Comparison of ENCODE assay signal across 12 cellular contexts in genomic region chr11:128516467-128516778, GRCh38.
DNase-seq lines count a peak whose midpoint lies in the region; ATAC-seq, FAIRE-seq and TF ChIP-seq lines count a peak whose summit lies in the region.
"Had no signal": no experiment of that assay in that cellular context is flagged by ENCODE, and none has a peak within 500 bp of the region (broad histone marks: within the 10 kb centered on the region; RNA-seq: fewer than 3 reads in every experiment).

No MANE protein-coding gene starts in this region.

- H3K4me3 ChIP-seq in GM12878 (peak overlapping the region; percentile 96), vagina (peak overlapping the region; percentile 68 to 83), smooth muscle cell (no peak overlapping the region)
- peak overlapping the region; percentile 96 for H3K4me3 ChIP-seq in naive thymus-derived CD4-positive, alpha-beta T cell (ENCODE audit: low read length)

- BruUV-seq in GM12878 (replicated peaks; lab: Mats Ljungman, UMichigan): no TSS peak

- SMC1A ChIA-PET in GM12878 (lab: Charles Lee; ENCODE audit: uncharacterized antibody, unreplicated experiment): interaction anchor here (0.8 to 9.8 kb wide), 19 partner anchors 9 to 227 kb away, joined by 3 to 154 read pairs (median 13); no protein-coding TSS in a partner anchor

- H3K4me2 ChIP-seq in GM12878 (ENCODE audit: control insufficient read depth, insufficient read depth) (peak overlapping the region; percentile 93), smooth muscle cell (no peak overlapping the region)

- peaks cover 3% of the 10 kb centered on the region; the same call in 1 of the 2 replicates for H3K4me1 ChIP-seq in GM12878 (ENCODE audit: control insufficient read depth, insufficient read depth, low read length)
- peaks cover 22 to 25% of the 10 kb centered on the region in 2 donors for H3K4me1 ChIP-seq in naive thymus-derived CD4-positive, alpha-beta T cell (ENCODE audit: control insufficient read depth in 2 of 2, insufficient read depth in 2 of 2, low read length in 2 of 2)
- H3K4me1 ChIP-seq in vagina: peaks cover 69% of the 10 kb centered on the region
- peaks cover 20% of the 10 kb centered on the region for H3K4me1 ChIP-seq in smooth muscle cell (ENCODE audit: low read depth)

- H3K9me3 ChIP-seq in GM12878 (replicated peaks; ENCODE audit: control insufficient read depth, insufficient read depth, low read length) (no peaks in the 10 kb centered on the region), vagina (no peaks in the 10 kb centered on the region), smooth muscle cell (replicated peaks; ENCODE audit: low read depth) (no peaks in the 10 kb centered on the region)
- H3K9me3 ChIP-seq in naive thymus-derived CD4-positive, alpha-beta T cell (ENCODE audit: control insufficient read depth in 2 of 3, low read length in 3 of 3): no peaks in the 10 kb centered on the region

- H3K27me3 ChIP-seq in GM12878 (replicated peaks in 1 of 2; ENCODE audit: control insufficient read depth in 2 of 2, insufficient read depth in 2 of 2, low read length in 1 of 2) (no peaks in the 10 kb centered on the region), vagina (no peaks in the 10 kb centered on the region), smooth muscle cell (ENCODE audit: low read depth) (no peaks in the 10 kb centered on the region)
- no peaks in the 10 kb centered on the region for H3K27me3 ChIP-seq in naive thymus-derived CD4-positive, alpha-beta T cell (ENCODE audit: control insufficient read depth in 2 of 2, insufficient read depth in 2 of 2, low read length in 2 of 2)

- H3K4me1 Mint-ChIP-seq in stimulated activated naive CD8-positive, alpha-beta T cell treated with anti-CD3 and anti-CD28 coated beads, Interleukin-15, Interleukin-2, amounts not matched to agents 100 ng/mL and 50 ng/mL, for 24 hours (ENCODE audit: low read depth): peaks cover 70% of the 10 kb centered on the region
- H3K4me1 Mint-ChIP-seq in naive thymus-derived CD4-positive, alpha-beta T cell: peaks cover 34 to 69% (median 39%) of the 10 kb centered on the region in 7 donors

- no peaks in the 10 kb centered on the region for H3K27me3 Mint-ChIP-seq in stimulated activated naive CD8-positive, alpha-beta T cell treated with anti-CD3 and anti-CD28 coated beads, Interleukin-15, Interleukin-2, amounts not matched to agents 100 ng/mL and 50 ng/mL, for 24 hours
- H3K27me3 Mint-ChIP-seq in naive thymus-derived CD4-positive, alpha-beta T cell: peaks cover 0 to 3% (median 0%) of the 10 kb centered on the region in 5 donors

- peaks cover 3 to 12% of the 10 kb centered on the region in 2 experiments for H3K36me3 ChIP-seq in GM12878 (ENCODE audit: control insufficient read depth in 2 of 2, insufficient read depth in 2 of 2, low read length in 1 of 2)
- peaks cover 31 to 64% (median 48%) of the 10 kb centered on the region in 3 experiments for H3K36me3 ChIP-seq in naive thymus-derived CD4-positive, alpha-beta T cell (ENCODE audit: control insufficient read depth in 2 of 3, insufficient read depth in 3 of 3, low read length in 3 of 3)
- H3K36me3 ChIP-seq in vagina: no peaks in the 10 kb centered on the region
- H3K36me3 ChIP-seq in smooth muscle cell (ENCODE audit: low read depth): no peaks in the 10 kb centered on the region

- in situ Hi-C loops in GM12878 (cut with MboI): no loop called here

- H3K36me3 Mint-ChIP-seq in stimulated activated naive CD8-positive, alpha-beta T cell treated with anti-CD3 and anti-CD28 coated beads, Interleukin-15, Interleukin-2, amounts not matched to agents 100 ng/mL and 50 ng/mL, for 24 hours (ENCODE audit: low read depth): peaks cover 99% of the 10 kb centered on the region
- peaks cover 55 to 96% (median 94%) of the 10 kb centered on the region in 5 donors for H3K36me3 Mint-ChIP-seq in naive thymus-derived CD4-positive, alpha-beta T cell

- H3K27ac ChIP-seq in GM12878 (ENCODE audit: control insufficient read depth, insufficient read depth) (peak overlapping the region; percentile 96; the same call in 1 of the 2 replicates), vagina (peak overlapping the region; percentile 98), smooth muscle cell (ENCODE audit: low read depth) (no peak overlapping the region)
- H3K27ac ChIP-seq in naive thymus-derived CD4-positive, alpha-beta T cell (ENCODE audit: low read depth, low read length): peak overlapping the region; percentile 97

- no peak overlapping the region for H2AFZ ChIP-seq in GM12878 (ENCODE audit: control insufficient read depth, low read depth, low read length)
- H2AFZ ChIP-seq in smooth muscle cell (ENCODE audit: low read depth): no peak overlapping the region

- TF ChIP-seq RAD21 in GM12878 (IDR thresholded peaks at IDR 0.05; ENCODE audit: insufficient read depth, low read depth, low read length): no peak

- H3K27ac Mint-ChIP-seq in stimulated activated naive CD8-positive, alpha-beta T cell treated with anti-CD3 and anti-CD28 coated beads, Interleukin-15, Interleukin-2, amounts not matched to agents 100 ng/mL and 50 ng/mL, for 24 hours: peak overlapping the region; percentile 92
- H3K27ac Mint-ChIP-seq in naive thymus-derived CD4-positive, alpha-beta T cell: peak overlapping the region; percentile 92 to 99 (median 97)

- H3K9me3 Mint-ChIP-seq in stimulated activated naive CD8-positive, alpha-beta T cell treated with anti-CD3 and anti-CD28 coated beads, Interleukin-15, Interleukin-2, amounts not matched to agents 100 ng/mL and 50 ng/mL, for 24 hours: no peaks in the 10 kb centered on the region
- H3K9me3 Mint-ChIP-seq in naive thymus-derived CD4-positive, alpha-beta T cell: no peaks in the 10 kb centered on the region

- no peak for FAIRE-seq in GM12878 (lab: Jason Lieb, UNC)
- FAIRE-seq: H54 had no signal

- CTCF ChIA-PET in GM12878 (lab: Yijun Ruan, JAX): interaction anchor here (0.8 to 5.8 kb wide), 12 partner anchors 7 to 226 kb away, joined by 3 to 43 read pairs (median 4); no protein-coding TSS in a partner anchor
- CTCF ChIA-PET in naive thymus-derived CD4-positive, alpha-beta T cell (lab: Charles Lee): interaction anchor here (0.9 to 8.2 kb wide), 5 partner anchors 14 to 114 kb away, joined by 3 to 86 read pairs (median 5); no protein-coding TSS in a partner anchor

- DNase-seq in stimulated activated naive CD8-positive, alpha-beta T cell treated with anti-CD3 and anti-CD28 coated beads, Interleukin-15, Interleukin-2, amounts not matched to agents 100 U/mL and 50 U/mL, for 24 hours: no peak
- no peak for DNase-seq in GM12878 (ENCODE audit: low read depth, low spot score)
- peak in 2 of 9 donors; percentile 3 to 4 for DNase-seq in naive thymus-derived CD4-positive, alpha-beta T cell
- DNase-seq in vagina (ENCODE audit: extremely low spot score in 2 of 2): no peak
- no peak for DNase-seq in smooth muscle cell (lab: John Stamatoyannopoulos, UW; ENCODE audit: unreplicated experiment)
- no peak for DNase-seq in DMS 273 (lab: John Stamatoyannopoulos, UW; ENCODE audit: unreplicated experiment)
- no peak for DNase-seq in NCI-H2081 treated with DMSO at 0.1 percent for 48 hours (lab: John Stamatoyannopoulos, UW)
- DNase-seq: hippocampal formation, NCI-H146, RPMI8226 had no signal

- peaks cover 7% of the 10 kb centered on the region for H3F3A ChIP-seq in smooth muscle cell (ENCODE audit: low read depth)

- no peaks in the 10 kb centered on the region for H4K20me1 ChIP-seq in GM12878 (ENCODE audit: control insufficient read depth, insufficient read depth)
- peaks cover 91% of the 10 kb centered on the region for H4K20me1 ChIP-seq in smooth muscle cell (ENCODE audit: low read depth)

- 0 out of 2 replicates have a peak overlapping the region, but pooled peaks have one; percentile 10 for H3K9ac ChIP-seq in GM12878 (ENCODE audit: control insufficient read depth, insufficient read depth, low read length)
- no peak overlapping the region for H3K9ac ChIP-seq in smooth muscle cell (ENCODE audit: low read depth)

- intact Hi-C loops in GM12878 (cut with micrococcal nuclease; ENCODE audit: unreplicated experiment): loop anchor here (2.0 to 5.0 kb wide), 3 partner anchors 34 to 241 kb away; no protein-coding TSS in a partner anchor
- intact Hi-C loops in naive thymus-derived CD4-positive, alpha-beta T cell (cut with micrococcal nuclease): no loop called here
- intact Hi-C loops in vagina (cut with DNase I): no loop called here

- ATAC-seq in stimulated activated naive CD8-positive, alpha-beta T cell treated with anti-CD3 and anti-CD28 coated beads, Interleukin-15, Interleukin-2, amounts not matched to agents 100 U/mL and 50 U/mL, for 24 hours: no peak
- no peak for ATAC-seq in GM12878
- ATAC-seq in naive thymus-derived CD4-positive, alpha-beta T cell: no peak

- POLR2A ChIA-PET in GM12878 (lab: Charles Lee): interaction anchor here (0.6 to 6.7 kb wide), 10 partner anchors 15 to 227 kb away, joined by 3 to 41 read pairs (median 4); no protein-coding TSS in a partner anchor
- POLR2A ChIA-PET in naive thymus-derived CD4-positive, alpha-beta T cell (lab: Charles Lee): interaction anchor here (0.7 to 30.8 kb wide), 14 partner anchors 9 to 223 kb away, joined by 3 to 691 read pairs (median 98); no protein-coding TSS in a partner anchor

- TF ChIP-seq CTCF in GM12878 (IDR thresholded peaks at IDR 0.05 in 2 of 3, conservative IDR thresholded peaks at IDR 0.05 in 1 of 3; ENCODE audit: control insufficient read depth in 2 of 3, extremely low read depth in 1 of 3, insufficient read depth in 1 of 3, low read depth in 3 of 3, low read length in 3 of 3) (no peak), vagina (IDR thresholded peaks at IDR 0.05) (no peak), smooth muscle cell (IDR thresholded peaks at IDR 0.05; ENCODE audit: borderline replicate concordance, insufficient read depth, poor library complexity, severe bottlenecking) (no peak)

- H3K79me2 ChIP-seq in GM12878 (ENCODE audit: control insufficient read depth, insufficient read depth, low read length) (peaks cover 99% of the 10 kb centered on the region), smooth muscle cell (ENCODE audit: low read depth) (peaks cover 100% of the 10 kb centered on the region)

- H3K4me3 Mint-ChIP-seq in stimulated activated naive CD8-positive, alpha-beta T cell treated with anti-CD3 and anti-CD28 coated beads, Interleukin-15, Interleukin-2, amounts not matched to agents 100 ng/mL and 50 ng/mL, for 24 hours: peak overlapping the region; percentile 94
- H3K4me3 Mint-ChIP-seq in naive thymus-derived CD4-positive, alpha-beta T cell: peak overlapping the region; percentile 94 to 100 (median 98)

- no peak for TF ChIP-seq POLR2A in GM12878 (IDR thresholded peaks at IDR 0.05; ENCODE audit: low read depth, low read length)
- no peak for TF ChIP-seq POLR2A in vagina (IDR thresholded peaks at IDR 0.05)

- TF ChIP-seq EP300 in GM12878 (IDR thresholded peaks at IDR 0.05; ENCODE audit: borderline replicate concordance in 1 of 2, control insufficient read depth in 1 of 2, low read depth in 2 of 2, low read length in 2 of 2): no peak

- 23% methylated on average over 3 of the region's 3 CpGs for WGBS in GM12878 (ENCODE audit: insufficient coverage, insufficient replicate concordance, low lambda C conversion rate, missing lambda C conversion rate)
- WGBS in smooth muscle cell (ENCODE audit: low lambda C conversion rate): 86% methylated on average over 3 of the region's 3 CpGs

- RAD21 ChIA-PET in GM12878 (lab: Charles Lee; ENCODE audit: unreplicated experiment): interaction anchor here (0.7 to 10.3 kb wide), 14 partner anchors 9 to 314 kb away, joined by 3 to 144 read pairs (median 5); no protein-coding TSS in a partner anchor

TF ChIP-seq in GM12878, 131 proteins besides CTCF, POLR2A, EP300 and RAD21:
- TF ChIP-seq GATAD2B (conservative IDR thresholded peaks at IDR 0.05; ENCODE audit: low read depth): no peak
TF ChIP-seq in GM12878: peak in this region for 0.
